Comparison of ENCODE assay signal across 26 cellular contexts in the genomic region with DNA sequence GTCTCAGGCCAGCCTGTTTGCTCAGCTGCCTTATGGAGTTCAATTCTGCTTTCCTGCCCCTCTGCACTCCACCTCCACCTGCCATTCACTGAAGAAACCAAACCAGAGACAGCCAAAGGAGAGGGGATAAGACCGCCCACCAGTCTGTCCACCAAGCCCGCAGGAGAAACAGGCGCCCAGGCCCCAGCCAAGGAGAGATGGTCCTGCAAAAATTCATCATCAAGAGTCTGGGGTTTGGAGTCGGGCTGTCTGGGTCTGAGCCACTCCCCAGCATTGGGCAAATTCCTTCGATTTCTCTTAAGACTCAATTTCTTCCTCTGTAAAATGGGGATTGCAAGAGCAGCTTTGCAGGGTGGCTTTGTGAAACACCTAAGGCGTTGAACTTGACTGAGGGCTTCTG.
DNase-seq lines count a peak whose midpoint lies in the region; ATAC-seq and TF ChIP-seq lines count a peak whose summit lies in the region.
"Had no signal": no experiment of that assay in that cellular context is flagged by ENCODE, and none has a peak within 500 bp of the region (broad histone marks: within the 10 kb centered on the region; RNA-seq: fewer than 3 reads in every experiment).

No MANE protein-coding gene starts in this region.

- no peaks in the 10 kb centered on the region for H3K36me3 Mint-ChIP-seq in Caco-2 (ENCODE audit: insufficient read depth, unreplicated experiment)

- POLR2A ChIA-PET in Caco-2 (lab: Charles Lee), result no interaction called here

- H3K27me3 Mint-ChIP-seq in Caco-2 (ENCODE audit: insufficient read depth, unreplicated experiment), result peaks cover 21% of the 10 kb centered on the region

- no peaks in the 10 kb centered on the region for H3K9me3 Mint-ChIP-seq in Caco-2 (ENCODE audit: unreplicated experiment)
- H3K9me3 Mint-ChIP-seq: CD4-positive, alpha-beta T cell; T-helper 1 cell treated with Interleukin-12 subunit alpha and Interleukin-12 subunit beta and Interleukin-4 antibody, amounts not matched to agents 30 μg/mL and 1 μg/mL, for 36 hours had no signal

- no peaks in the 10 kb centered on the region for H3K4me1 ChIP-seq in Caco-2
- H3K4me1 ChIP-seq: A549 had no signal

- DNase-seq in left cardiac atrium (peak; percentile 0), Right ventricle myocardium superior (no peak), NCI-H146 treated with DMSO at 0.1 percent for 48 hours (lab: John Stamatoyannopoulos, UW; ENCODE audit: unreplicated experiment) (peak; percentile 66), SHP77 (lab: John Stamatoyannopoulos, UW) (peak; percentile 81 to 90), Caco-2 (no peak), amygdala (lab: John Stamatoyannopoulos, UW) (no peak)
- DNase-seq: AML-193; CD4-positive, alpha-beta T cell; COR-L47; H7; NCI-H1105; NCI-H1694; NCI-H2081 treated with DMSO at 0.1 percent for 48 hours; NCI-H2171; NCI-H446; NCI-H526 treated with DMSO at 0.1 percent for 48 hours; NK-92 treated with Interleukin-12 subunit alpha and Interleukin-12 subunit beta, amount 100 ng/mL, for 24 hours; PC-9; SW 1271; T-helper 9 cell had no signal

- CTCF ChIA-PET in Caco-2 (lab: Charles Lee), result no interaction called here

- H3K4me3 Mint-ChIP-seq in Caco-2 (ENCODE audit: unreplicated experiment), result no peak overlapping the region
- H3K4me3 Mint-ChIP-seq: CD4-positive, alpha-beta T cell; T-helper 1 cell treated with Interleukin-12 subunit alpha and Interleukin-12 subunit beta and Interleukin-4 antibody, amounts not matched to agents 30 μg/mL and 1 μg/mL, for 36 hours had no signal

- BruUV-seq in Caco-2 (replicated peaks; lab: Mats Ljungman, UMichigan), result no TSS peak

- H3K27me3 ChIP-seq in Caco-2 (replicated peaks; ENCODE audit: control insufficient read depth, insufficient read depth, low read length), result no peaks in the 10 kb centered on the region
- H3K27me3 ChIP-seq: BLaER1 treated with 17β-estradiol and CSF1 and Interleukin-3, amounts not matched to agents 10 nM and 100 nM had no signal

- ATAC-seq in left cardiac atrium, result no peak
- no peak for ATAC-seq in Right ventricle myocardium superior (ENCODE audit: poor library complexity)
- no peak for ATAC-seq in GM18909 (IDR thresholded peaks at IDR 0.05; ENCODE audit: poor library complexity, unreplicated experiment)
- ATAC-seq: A549, Right ventricle myocardium inferior had no signal

- H3K4me1 Mint-ChIP-seq in Caco-2 (ENCODE audit: low read depth, unreplicated experiment), result no peaks in the 10 kb centered on the region

- H3K27ac Mint-ChIP-seq in Caco-2 (ENCODE audit: unreplicated experiment), result no peak overlapping the region
- H3K27ac Mint-ChIP-seq: CD4-positive, alpha-beta T cell; T-helper 1 cell treated with Interleukin-12 subunit alpha and Interleukin-12 subunit beta and Interleukin-4 antibody, amounts not matched to agents 30 μg/mL and 1 μg/mL, for 36 hours had no signal

- intact Hi-C loops in left cardiac atrium (cut with DNase I), result no loop called here
- intact Hi-C loops in Right ventricle myocardium superior (cut with DNase I), result no loop called here
- intact Hi-C loops in Caco-2 (cut with micrococcal nuclease; ENCODE audit: unreplicated experiment), result no loop called here

- H3K36me3 ChIP-seq in Caco-2 (ENCODE audit: control insufficient read depth, insufficient read depth, low read length), result no peaks in the 10 kb centered on the region
- H3K36me3 ChIP-seq: BLaER1 treated with 17β-estradiol and CSF1 and Interleukin-3, amounts not matched to agents 10 nM and 100 nM had no signal

- no peak for TF ChIP-seq CTCF in Caco-2 (IDR thresholded peaks at IDR 0.05; ENCODE audit: insufficient read depth in 1 of 2, low read depth in 1 of 2, low read length in 1 of 2, severe bottlenecking in 1 of 2, unreplicated experiment in 1 of 2)

- no peak overlapping the region for H3K4me3 ChIP-seq in Caco-2 (ENCODE audit: low read depth, low read length)
- H3K4me3 ChIP-seq: A549; BLaER1 treated with 17β-estradiol and CSF1 and Interleukin-3, amounts not matched to agents 10 nM and 100 nM; PC-9; SK-N-MC had no signal

- no peaks in the 10 kb centered on the region for H3K9me3 ChIP-seq in Caco-2
- H3K9me3 ChIP-seq: A549; BLaER1 treated with 17β-estradiol and CSF1 and Interleukin-3, amounts not matched to agents 10 nM and 100 nM had no signal

Comparison
In these comparisons a context has a peak if more than half of its experiments do, and no peak if none do; other contexts are left out.
1. DNase-seq: peak in left cardiac atrium (single experiment), NCI-H146 treated with DMSO at 0.1 percent for 48 hours (single experiment) and SHP77 (2 of 2); none in Right ventricle myocardium superior (single experiment), Caco-2 (0 of 2) and amygdala (0 of 56).